In genomic region chr9:108886608-108887271, GRCh38 we compare ENCODE assay signal across 10 cellular contexts. TPM values are rescaled to one million over a fixed set of nuclear protein-coding genes. Genes with fewer than 3 reads are reported as not detected.
"Had no signal": no experiment of that assay in that cellular context is flagged by ENCODE, and none has a peak within 500 bp of the region (broad histone marks: within the 10 kb centered on the region; RNA-seq: fewer than 3 reads in every experiment).

No MANE protein-coding gene starts in this region.

RNA-seq across cellular contexts. Expression of gene ACTL7A, which starts 24.7 kb away (rescaled TPM):
- total RNA-seq: activated CD4-positive, alpha-beta T cell treated with anti-CD3 and anti-CD28 coated beads, Interleukin-2, amount 10 ng/mL, durations not matched to agents 7 days and 5 days; activated CD8-positive, alpha-beta memory T cell treated with anti-CD3 and anti-CD28 coated beads for 36 hours; left cardiac atrium; natural killer cell treated with Interleukin-12 subunit alpha and Interleukin-12 subunit beta and Interleukin-15 and Interleukin-18, amount 100 ng/mL, for 72 hours; occipital lobe; psoas muscle; sigmoid colon; upper lobe of right lung had no signal
- polyA plus RNA-seq: adipose tissue, immature natural killer cell, psoas muscle, sigmoid colon had no signal

RNA-seq across cellular contexts. Expression of gene ACTL7B, which starts 31.0 kb away (rescaled TPM):
- total RNA-seq: activated CD4-positive, alpha-beta T cell treated with anti-CD3 and anti-CD28 coated beads, Interleukin-2, amount 10 ng/mL, durations not matched to agents 7 days and 5 days; activated CD8-positive, alpha-beta memory T cell treated with anti-CD3 and anti-CD28 coated beads for 36 hours; left cardiac atrium; natural killer cell treated with Interleukin-12 subunit alpha and Interleukin-12 subunit beta and Interleukin-15 and Interleukin-18, amount 100 ng/mL, for 72 hours; occipital lobe; psoas muscle; upper lobe of right lung had no signal
- polyA plus RNA-seq: adipose tissue, immature natural killer cell, psoas muscle, sigmoid colon had no signal
